In the genomic region with DNA sequence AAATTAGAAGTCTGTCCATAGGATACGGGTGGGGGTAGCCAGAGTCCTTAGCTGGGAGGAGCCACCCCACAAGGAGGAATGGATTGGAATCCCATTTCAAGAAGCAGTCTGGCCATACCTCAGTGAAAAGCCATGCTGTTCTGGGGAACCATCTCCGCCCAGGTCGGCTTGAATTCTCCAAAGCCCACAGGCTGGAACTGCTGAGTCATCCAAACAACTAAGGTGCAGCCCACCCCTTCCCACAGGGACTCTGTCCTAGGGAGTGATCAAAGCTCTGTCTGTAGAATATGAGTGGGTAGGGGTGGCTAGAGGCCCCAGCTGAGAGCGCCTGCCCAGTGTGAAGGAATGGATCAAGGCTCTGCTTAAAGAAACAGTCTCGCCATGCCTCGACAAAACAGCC, we compare ENCODE assay signal across 26 cellular contexts.
"Had no signal": no experiment of that assay in that cellular context is flagged by ENCODE, and none has a peak within 500 bp of the region (broad histone marks: within the 10 kb centered on the region; RNA-seq: fewer than 3 reads in every experiment).

No MANE protein-coding gene starts in this region.

- FAIRE-seq: endometrium, islet of Langerhans, keratinocyte had no signal

- H3K27me3 ChIP-seq: colonic mucosa, esophagus squamous epithelium, gastrocnemius medialis, heart right ventricle, left lung had no signal

- ATAC-seq: effector memory CD8-positive, alpha-beta T cell; esophagus mucosa; gastrocnemius medialis; heart right ventricle; left cardiac atrium; left lung; left ventricle myocardium superior; lower lobe of right lung; naive thymus-derived CD4-positive, alpha-beta T cell had no signal

- H3K4me1 ChIP-seq: colonic mucosa, esophagus squamous epithelium, heart right ventricle, left lung, lower lobe of right lung had no signal

- H3K36me3 ChIP-seq: colonic mucosa, esophagus squamous epithelium, gastrocnemius medialis, heart right ventricle, left lung, lower lobe of right lung had no signal

- DNase-seq: colonic mucosa; cortex of kidney; effector CD8-positive, alpha-beta T cell; effector memory CD8-positive, alpha-beta T cell; endodermal cell; erythroblast; esophagus squamous epithelium; foreskin fibroblast; foreskin melanocyte; gastrocnemius medialis; glutamatergic neuron; head of caudate nucleus; heart right ventricle; hippocampal formation; left cardiac atrium; left lung; left ventricle myocardium superior; lower lobe of right lung; mesendoderm; midbrain; naive thymus-derived CD4-positive, alpha-beta T cell had no signal

- H3K27ac ChIP-seq: colonic mucosa, epithelial cell of prostate, esophagus squamous epithelium, gastrocnemius medialis, heart right ventricle, left lung, lower lobe of right lung had no signal

- H3K9me3 ChIP-seq: colonic mucosa, gastrocnemius medialis, lower lobe of right lung had no signal

- H3K4me3 ChIP-seq: colonic mucosa, esophagus squamous epithelium, gastrocnemius medialis, heart right ventricle, left lung, lower lobe of right lung had no signal
